ENCODE assay signal across 11 cellular contexts in genomic region chr10:34740321-34740720, GRCh38.
DNase-seq lines count a peak whose midpoint lies in the region; ATAC-seq and TF ChIP-seq lines count a peak whose summit lies in the region.
"Had no signal": no experiment of that assay in that cellular context is flagged by ENCODE, and none has a peak within 500 bp of the region (broad histone marks: within the 10 kb centered on the region; RNA-seq: fewer than 3 reads in every experiment).

No MANE protein-coding gene starts in this region.

- H3K4me2 ChIP-seq in BLaER1 (peak overlapping the region; percentile 82), neural progenitor cell (peak overlapping the region; percentile 77)

- peaks cover 97% of the 10 kb centered on the region for H4K20me1 ChIP-seq in BLaER1
- H4K20me1 ChIP-seq in neural progenitor cell (ENCODE audit: low read depth) = peaks cover 88% of the 10 kb centered on the region

- H3K27ac Mint-ChIP-seq in neural progenitor cell = peak overlapping the region; percentile 50
- H3K27ac Mint-ChIP-seq: activated T-cell treated with anti-CD3 and anti-CD28 coated beads, Interleukin-2, amount 50 U/mL, for 24 hours had no signal

- no peaks in the 10 kb centered on the region for H3K27me3 ChIP-seq in BLaER1
- no peaks in the 10 kb centered on the region for H3K27me3 ChIP-seq in neural progenitor cell

- H3K4me1 ChIP-seq in BLaER1 (peaks cover 69% of the 10 kb centered on the region), neural progenitor cell (peaks cover 33% of the 10 kb centered on the region)

- TF ChIP-seq CTCF in epithelial cell of proximal tubule (conservative IDR thresholded peaks at IDR 0.05; ENCODE audit: low read depth, low read length) (no peak), neural progenitor cell (IDR thresholded peaks at IDR 0.05) (no peak)

- H3K27me3 Mint-ChIP-seq in neural progenitor cell (ENCODE audit: insufficient read depth, low read depth) = no peaks in the 10 kb centered on the region

- peaks cover 100% of the 10 kb centered on the region for H3K79me2 ChIP-seq in neural progenitor cell (ENCODE audit: low read depth)

- no peaks in the 10 kb centered on the region for H3K9me3 Mint-ChIP-seq in neural progenitor cell
- H3K9me3 Mint-ChIP-seq: activated T-cell treated with anti-CD3 and anti-CD28 coated beads, Interleukin-2, amount 50 U/mL, for 24 hours had no signal

- H3F3A ChIP-seq in neural progenitor cell (ENCODE audit: low read depth) = peaks cover 41% of the 10 kb centered on the region

- peak overlapping the region; percentile 81 for H3K4me3 Mint-ChIP-seq in neural progenitor cell
- H3K4me3 Mint-ChIP-seq: activated T-cell treated with anti-CD3 and anti-CD28 coated beads, Interleukin-2, amount 50 U/mL, for 24 hours had no signal

- peaks cover 61% of the 10 kb centered on the region for H3K4me1 Mint-ChIP-seq in neural progenitor cell

- peaks cover 2% of the 10 kb centered on the region for H3K36me3 Mint-ChIP-seq in neural progenitor cell

- no peak for ATAC-seq in GM18517 (IDR thresholded peaks at IDR 0.05; ENCODE audit: unreplicated experiment)

- DNase-seq in NCI-H146 (lab: John Stamatoyannopoulos, UW) (peak; percentile 14), epithelial cell of proximal tubule (ENCODE audit: low read depth) (no peak), neural progenitor cell (ENCODE audit: low spot score) (no peak), epidermal melanocyte (ENCODE audit: insufficient read length, low spot score) (no peak), SW 1271 (lab: John Stamatoyannopoulos, UW) (no peak), CD1c-positive myeloid dendritic cell (ENCODE audit: extremely low spot score) (no peak)
- DNase-seq: activated T-cell treated with anti-CD3 and anti-CD28 coated beads, Interleukin-2, amount 50 U/mL, for 24 hours; T-helper 2 cell had no signal

- H3K9me3 ChIP-seq in BLaER1 = no peaks in the 10 kb centered on the region
- H3K9me3 ChIP-seq in neural progenitor cell (ENCODE audit: low read depth) = no peaks in the 10 kb centered on the region
- H3K9me3 ChIP-seq: HAP-1 had no signal

- H3K27ac ChIP-seq in BLaER1 (no peak overlapping the region), neural progenitor cell (no peak overlapping the region)

- no peak overlapping the region for H2AFZ ChIP-seq in neural progenitor cell (replicated peaks)

- H3K36me3 ChIP-seq in BLaER1 (0 out of 2 replicates have a peak, but pooled peaks cover under 1% of the 10 kb centered on the region), neural progenitor cell (no peaks in the 10 kb centered on the region)
- H3K36me3 ChIP-seq: HAP-1 had no signal

- H3K9ac ChIP-seq in BLaER1 = peak overlapping the region; percentile 27; the same call in 1 of the 2 replicates
- H3K9ac ChIP-seq in neural progenitor cell = no peak overlapping the region

- no peak overlapping the region for H3K4me3 ChIP-seq in BLaER1
- peak overlapping the region; percentile 34 for H3K4me3 ChIP-seq in epithelial cell of proximal tubule (ENCODE audit: low read depth, low read length)
- peak overlapping the region; percentile 40 for H3K4me3 ChIP-seq in neural progenitor cell
- H3K4me3 ChIP-seq: HAP-1 had no signal
